ENCODE assay signal across 9 cellular contexts in the genomic region with DNA sequence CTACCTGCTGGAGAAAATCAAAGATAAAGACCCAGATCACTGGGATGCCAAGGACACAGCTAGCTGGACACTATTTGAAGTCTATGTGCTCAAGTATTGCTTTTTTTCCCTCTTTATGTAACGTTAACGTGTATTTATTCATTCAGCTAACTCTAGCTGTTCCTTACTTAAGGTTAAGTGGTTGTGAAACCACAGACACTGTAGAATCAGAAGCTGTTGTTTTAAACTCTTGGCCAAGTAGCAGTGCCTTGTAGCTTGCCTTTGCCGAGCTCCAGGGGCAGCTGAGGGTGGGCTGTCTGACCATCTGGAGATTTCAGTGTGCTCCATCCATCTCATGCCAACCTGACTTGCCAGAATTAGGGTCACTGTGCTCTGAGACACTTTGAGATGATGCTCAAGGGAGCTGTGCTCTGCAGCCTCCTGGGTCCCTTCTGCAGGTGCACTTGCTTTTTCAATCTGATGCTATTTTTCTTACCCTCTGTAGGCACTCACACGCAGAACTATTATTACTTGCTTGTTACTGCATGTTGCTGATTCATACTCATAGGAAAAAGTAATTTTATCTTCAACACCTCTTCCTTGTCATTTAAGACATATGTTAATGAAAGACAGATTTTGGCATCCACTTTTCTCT.
DNase-seq lines count a peak whose midpoint lies in the region; ATAC-seq and TF ChIP-seq lines count a peak whose summit lies in the region.
"Had no signal": no experiment of that assay in that cellular context is flagged by ENCODE, and none has a peak within 500 bp of the region (broad histone marks: within the 10 kb centered on the region; RNA-seq: fewer than 3 reads in every experiment).

No MANE protein-coding gene starts in this region.

- H3K27ac ChIP-seq in OCI-LY3 (ENCODE audit: low read length) (peak overlapping the region; percentile 92; the same call in 1 of the 2 replicates), iPS-18a (ENCODE audit: low read length) (peak overlapping the region; percentile 94)

- no peaks in the 10 kb centered on the region; the same call in 1 of the 2 replicates for H3K27me3 ChIP-seq in OCI-LY3 (ENCODE audit: low read depth, low read length)
- H3K27me3 ChIP-seq in iPS-18a (ENCODE audit: control insufficient read depth, insufficient read depth, low read length) = no peaks in the 10 kb centered on the region
- H3K27me3 ChIP-seq: adrenal gland had no signal

- H3K4me3 ChIP-seq in OCI-LY3 (ENCODE audit: low read length) (no peak overlapping the region), iPS-18a (ENCODE audit: low read length) (peak overlapping the region; percentile 12)
- H3K4me3 ChIP-seq: adrenal gland had no signal

- no peak overlapping the region for H2AFZ ChIP-seq in OCI-LY3 (ENCODE audit: low read depth, low read length)

- H3K9me3 ChIP-seq in OCI-LY3 (ENCODE audit: insufficient read depth, low read length) = no peaks in the 10 kb centered on the region
- H3K9me3 ChIP-seq in iPS-18a (ENCODE audit: control insufficient read depth, low read depth, low read length) = no peaks in the 10 kb centered on the region
- H3K9me3 ChIP-seq: adrenal gland had no signal

- ATAC-seq in GM18502 (IDR thresholded peaks at IDR 0.05; ENCODE audit: poor library complexity, unreplicated experiment) = peak; percentile 27
- peak; percentile 34 for ATAC-seq in GM21515 (IDR thresholded peaks at IDR 0.05; ENCODE audit: unreplicated experiment)

- H3K9ac ChIP-seq in OCI-LY3 (ENCODE audit: low read length) = no peak overlapping the region
- H3K9ac ChIP-seq in iPS-18a (ENCODE audit: low read length) = peak overlapping the region; percentile 68

- H3K4me2 ChIP-seq in OCI-LY3 (ENCODE audit: low read length) = peak overlapping the region; percentile 93

- H3K79me2 ChIP-seq in OCI-LY3 (ENCODE audit: low read length) = no peaks in the 10 kb centered on the region

- TF ChIP-seq CTCF in OCI-LY3 (IDR thresholded peaks at IDR 0.05; ENCODE audit: low read depth, low read length) = no peak

- no peaks in the 10 kb centered on the region for H3K36me3 ChIP-seq in OCI-LY3 (replicated peaks; ENCODE audit: low read depth, low read length)
- no peaks in the 10 kb centered on the region for H3K36me3 ChIP-seq in iPS-18a (ENCODE audit: control insufficient read depth, low read depth, low read length)
- H3K36me3 ChIP-seq: adrenal gland had no signal

- DNase-seq in RKO (ENCODE audit: low spot score) = no peak
- no peak for DNase-seq in ureter (ENCODE audit: low spot score)
- DNase-seq in NCI-H69 (lab: John Stamatoyannopoulos, UW) = no peak
- no peak for DNase-seq in NOMO-1 treated with DMSO at 0.1 percent for 48 hours (lab: John Stamatoyannopoulos, UW; ENCODE audit: unreplicated experiment)

- H3K4me1 ChIP-seq in OCI-LY3 (ENCODE audit: low read length) = peaks cover 55% of the 10 kb centered on the region
- H3K4me1 ChIP-seq in iPS-18a (ENCODE audit: control insufficient read depth, low read depth, low read length) = peaks cover 66% of the 10 kb centered on the region

- H4K20me1 ChIP-seq in OCI-LY3 (ENCODE audit: insufficient read depth, low read length) = no peaks in the 10 kb centered on the region
